Comparison of ENCODE assay signal across 13 cellular contexts in the genomic region with DNA sequence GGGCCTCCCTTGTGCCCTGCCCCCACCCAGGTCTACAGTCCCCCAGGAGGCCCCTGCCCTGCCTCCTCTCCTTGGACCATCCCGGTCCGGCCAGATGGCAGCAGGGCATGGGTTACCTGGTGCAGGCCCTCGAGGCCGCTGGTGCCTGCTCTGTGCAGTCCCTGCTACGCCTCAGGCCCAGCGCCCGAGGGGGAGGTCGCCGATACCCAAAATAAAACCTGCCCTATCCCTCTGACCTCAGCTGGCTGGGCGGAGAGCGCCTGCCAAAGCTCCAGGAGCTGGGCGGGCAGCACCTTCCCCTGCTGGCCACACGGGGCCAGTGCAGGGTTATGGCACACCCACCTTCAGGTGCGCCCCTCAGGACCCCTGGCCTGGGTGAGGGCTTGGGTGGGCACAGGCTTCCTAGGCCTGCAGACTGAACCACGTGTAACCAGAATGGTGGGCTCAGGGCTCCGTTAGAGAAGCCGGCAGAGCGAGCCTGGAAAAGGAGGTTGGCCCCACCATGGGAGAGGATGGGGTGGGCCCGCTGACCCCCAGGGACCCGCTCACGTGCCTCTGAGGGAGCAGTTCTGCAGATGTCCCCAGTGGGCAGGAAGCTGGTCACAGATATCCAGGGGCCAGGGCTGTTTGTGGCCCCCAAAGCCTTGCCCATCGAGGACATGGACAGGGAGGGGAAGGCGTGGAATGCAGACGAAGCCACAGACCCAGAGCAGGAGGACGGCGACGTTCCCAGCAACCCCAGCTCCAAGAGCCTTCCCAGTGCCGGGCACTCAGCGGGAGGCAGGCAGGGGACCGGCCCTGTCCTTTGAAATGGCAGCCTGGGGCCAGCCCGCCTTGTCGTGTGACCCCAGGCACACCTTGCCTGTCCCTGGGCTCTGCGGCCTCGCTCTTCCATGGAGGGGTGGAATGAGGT. TPM values are rescaled to one million over a fixed set of nuclear protein-coding genes. Genes with fewer than 3 reads are reported as not detected.
DNase-seq lines count a peak whose midpoint lies in the region; TF ChIP-seq lines count a peak whose summit lies in the region.
"Had no signal": no experiment of that assay in that cellular context is flagged by ENCODE, and none has a peak within 500 bp of the region (broad histone marks: within the 10 kb centered on the region; RNA-seq: fewer than 3 reads in every experiment).

No MANE protein-coding gene starts in this region.

- H3K36me3 ChIP-seq in adrenal gland (replicated peaks in 1 of 2) (no peaks in the 10 kb centered on the region), kidney epithelial cell (ENCODE audit: control insufficient read depth, insufficient read depth, low read length) (no peaks in the 10 kb centered on the region), tibial nerve (no peaks in the 10 kb centered on the region)
- H3K36me3 ChIP-seq: sigmoid colon had no signal

- TF ChIP-seq CTCF in adrenal gland (IDR thresholded peaks at IDR 0.05): peak; percentile 59 to 88 (median 78)
- peak; percentile 39 for TF ChIP-seq CTCF in kidney epithelial cell (IDR thresholded peaks at IDR 0.05; ENCODE audit: insufficient read depth, low read length, poor library complexity, severe bottlenecking)
- peak; percentile 28 to 66 (median 40) for TF ChIP-seq CTCF in tibial nerve (IDR thresholded peaks at IDR 0.05)

- no peak overlapping the region for H3K27ac Mint-ChIP-seq in activated CD4-positive, alpha-beta T cell treated with anti-CD3 and anti-CD28 coated beads, Interleukin-2, amount 10 ng/mL, durations not matched to agents 24 days and 14 days
- H3K27ac Mint-ChIP-seq: activated CD4-positive, alpha-beta memory T cell treated with anti-CD3 and anti-CD28 coated beads, Interleukin-2, amount 10 ng/mL, durations not matched to agents 7 days and 5 days had no signal

- peaks cover 7% of the 10 kb centered on the region for H3K9me3 Mint-ChIP-seq in activated CD4-positive, alpha-beta T cell treated with anti-CD3 and anti-CD28 coated beads, Interleukin-2, amount 10 ng/mL, durations not matched to agents 24 days and 14 days

- H3K4me3 ChIP-seq in adrenal gland (no peak overlapping the region), kidney epithelial cell (ENCODE audit: low read depth, low read length) (no peak overlapping the region), tibial nerve (no peak overlapping the region)
- H3K4me3 ChIP-seq: sigmoid colon had no signal

- no peak for TF ChIP-seq POLR2A in adrenal gland (IDR thresholded peaks at IDR 0.05)
- TF ChIP-seq POLR2A in tibial nerve (IDR thresholded peaks at IDR 0.05): no peak

- 56 to 62% (median 60%) methylated on average over 21 to 34 of the region's 34 CpGs; no CpG with 5 or more reads in 1 of the 4 donors for WGBS in adrenal gland, 4 donors
- WGBS in tibial nerve, 2 donors: 70 to 71% methylated on average over 31 to 33 of the region's 34 CpGs

- intact Hi-C loops in activated CD4-positive, alpha-beta T cell treated with anti-CD3 and anti-CD28 coated beads, Interleukin-2, amount 10 ng/mL, durations not matched to agents 24 days and 14 days (cut with micrococcal nuclease): loop anchor here (1.0 to 5.0 kb wide), 3 partner anchors 35 to 80 kb away; a partner anchor contains a TSS
- intact Hi-C loops in adrenal gland (cut with DNase I): loop anchor here in 1 of 2 donors (5.0 kb wide), 1 partner anchor 35 kb away; no protein-coding TSS in a partner anchor

- no peak overlapping the region for H3K4me3 Mint-ChIP-seq in activated CD4-positive, alpha-beta T cell treated with anti-CD3 and anti-CD28 coated beads, Interleukin-2, amount 10 ng/mL, durations not matched to agents 24 days and 14 days
- H3K4me3 Mint-ChIP-seq: activated CD4-positive, alpha-beta memory T cell treated with anti-CD3 and anti-CD28 coated beads, Interleukin-2, amount 10 ng/mL, durations not matched to agents 7 days and 5 days had no signal

- H3K27me3 Mint-ChIP-seq in activated CD4-positive, alpha-beta T cell treated with anti-CD3 and anti-CD28 coated beads, Interleukin-2, amount 10 ng/mL, durations not matched to agents 24 days and 14 days: no peaks in the 10 kb centered on the region

- peaks cover 4% of the 10 kb centered on the region for H3K4me1 Mint-ChIP-seq in activated CD4-positive, alpha-beta T cell treated with anti-CD3 and anti-CD28 coated beads, Interleukin-2, amount 10 ng/mL, durations not matched to agents 24 days and 14 days

- H3K27me3 ChIP-seq in adrenal gland: no peaks in the 10 kb centered on the region
- peaks cover 3% of the 10 kb centered on the region for H3K27me3 ChIP-seq in kidney epithelial cell (ENCODE audit: control insufficient read depth, insufficient read depth, low read length)
- no peaks in the 10 kb centered on the region for H3K27me3 ChIP-seq in tibial nerve
- H3K27me3 ChIP-seq: sigmoid colon had no signal

- peak; percentile 64 for DNase-seq in activated CD4-positive, alpha-beta T cell treated with anti-CD3 and anti-CD28 coated beads, Interleukin-2, amount 10 ng/mL, durations not matched to agents 24 days and 14 days
- no peak for DNase-seq in activated CD4-positive, alpha-beta T cell treated with anti-CD3 and anti-CD28 coated beads, Interleukin-2, amount 50 U/mL, for 1 hour
- DNase-seq in adrenal gland (peak; percentile 60 to 71 (median 66)), kidney epithelial cell (ENCODE audit: low read depth) (no peak), tibial nerve (ENCODE audit: low spot score in 2 of 2) (no peak), NK-92 (lab: John Stamatoyannopoulos, UW; ENCODE audit: unreplicated experiment) (no peak), GOT3 (lab: John Stamatoyannopoulos, UW) (no peak), A172 (ENCODE audit: low spot score) (no peak)
- DNase-seq: activated CD4-positive, alpha-beta memory T cell treated with anti-CD3 and anti-CD28 coated beads, Interleukin-2, amount 10 ng/mL, durations not matched to agents 7 days and 5 days; erythroblast; sigmoid colon had no signal

- no peak for TF ChIP-seq EP300 in tibial nerve (IDR thresholded peaks at IDR 0.05)

- H3K27ac ChIP-seq in adrenal gland (peak overlapping the region in 2 of 5 donors; percentile 48 to 71), tibial nerve (no peak overlapping the region)
- H3K27ac ChIP-seq: C4-2B had no signal

- H3K36me3 Mint-ChIP-seq in activated CD4-positive, alpha-beta T cell treated with anti-CD3 and anti-CD28 coated beads, Interleukin-2, amount 10 ng/mL, durations not matched to agents 24 days and 14 days (ENCODE audit: low read depth): peaks cover 2% of the 10 kb centered on the region

- no peaks in the 10 kb centered on the region for H3K9me3 ChIP-seq in adrenal gland (replicated peaks in 1 of 3)
- H3K9me3 ChIP-seq in tibial nerve: no peaks in the 10 kb centered on the region
- H3K9me3 ChIP-seq: sigmoid colon had no signal

- H3K4me1 ChIP-seq in adrenal gland (replicated peaks in 1 of 2) (peaks cover 0 to 3% of the 10 kb centered on the region in 2 donors), tibial nerve (peaks cover 0 to 41% (median 5%) of the 10 kb centered on the region in 4 donors)
- H3K4me1 ChIP-seq: sigmoid colon had no signal

RNA-seq across cellular contexts. Expression of a gene that starts 1.7 kb away (rescaled TPM):
- total RNA-seq in activated CD4-positive, alpha-beta T cell treated with anti-CD3 and anti-CD28 coated beads, Interleukin-2, amount 10 ng/mL, durations not matched to agents 24 days and 14 days: 1.1 and 1.2 TPM in 2 replicates
- 1 to 10 TPM in 4 of 8 donors, under 1 TPM in 3, not detected in 1; 0.81 to 8.7 (median 3.4) TPM for total RNA-seq in adrenal gland
- polyA plus RNA-seq in adrenal gland: 10 to 100 TPM in 1 of 3 donors, 1 to 10 TPM in 2; 1.0 to 10.6 (median 5.8) TPM
- total RNA-seq in kidney epithelial cell: not detected in 2 replicates
- total RNA-seq in tibial nerve: 1 to 10 TPM; 4.4 to 8.6 (median 6.1) TPM
- 0.46 TPM in 1 of 2 replicates, not detected in the other for total RNA-seq in A172 (2014; rRNA removed; shearing (Covaris generic))

RNA-seq across cellular contexts. Expression of a gene that starts 26.1 kb away (rescaled TPM):
- not detected in 2 replicates for total RNA-seq in activated CD4-positive, alpha-beta T cell treated with anti-CD3 and anti-CD28 coated beads, Interleukin-2, amount 10 ng/mL, durations not matched to agents 24 days and 14 days
- under 1 TPM in 4 of 8 donors, not detected in 4; 0.07 to 0.30 (median 0.15) TPM for total RNA-seq in adrenal gland
- polyA plus RNA-seq in adrenal gland: 1 to 10 TPM in 2 of 3 donors, not detected in 1; 1.1 to 2.3 TPM
- total RNA-seq in kidney epithelial cell: not detected in 2 replicates
- total RNA-seq in tibial nerve: not detected
- not detected in 2 replicates for total RNA-seq in A172 (2014; rRNA removed; shearing (Covaris generic))
- total RNA-seq: sigmoid colon, urinary bladder had no signal

RNA-seq across cellular contexts. Expression of a gene that starts 29.4 kb away (rescaled TPM):
- total RNA-seq in activated CD4-positive, alpha-beta T cell treated with anti-CD3 and anti-CD28 coated beads, Interleukin-2, amount 10 ng/mL, durations not matched to agents 24 days and 14 days: 77.1 and 78.1 TPM in 2 replicates
- 100 to 1,000 TPM in 4 of 8 donors, 10 to 100 TPM in 4; 59.3 to 282 (median 156) TPM for total RNA-seq in adrenal gland
- polyA plus RNA-seq in adrenal gland: 1,000 to 10,000 TPM in 1 of 3 donors, 100 to 1,000 TPM in 1, 10 to 100 TPM in 1; 52.2 to 1,024 (median 323) TPM
- 163 and 190 TPM in 2 replicates for total RNA-seq in kidney epithelial cell
- total RNA-seq in tibial nerve: 100 to 1,000 TPM in 3 of 4 donors, 10 to 100 TPM in 1; 81.9 to 139 (median 136) TPM
- 281 and 292 TPM in 2 replicates for total RNA-seq in A172 (2014; rRNA removed; shearing (Covaris generic))

Comparison
In these comparisons a context has a peak if more than half of its experiments do, and no peak if none do; other contexts are left out.
1. DNase-seq: peak in activated CD4-positive, alpha-beta T cell treated with anti-CD3 and anti-CD28 coated beads, Interleukin-2, amount 10 ng/mL, durations not matched to agents 24 days and 14 days (single experiment) and adrenal gland (7 of 7); none in activated CD4-positive, alpha-beta T cell treated with anti-CD3 and anti-CD28 coated beads, Interleukin-2, amount 50 U/mL, for 1 hour (single experiment), kidney epithelial cell (single experiment), tibial nerve (0 of 2), NK-92 (single experiment), GOT3 (single experiment) and A172 (single experiment).
2. Peak in every context shown above with its lines, with median percentiles within 50 percentile points of each other: CTCF ChIP-seq.